ENCODE assay signal across 13 cellular contexts in the genomic region with DNA sequence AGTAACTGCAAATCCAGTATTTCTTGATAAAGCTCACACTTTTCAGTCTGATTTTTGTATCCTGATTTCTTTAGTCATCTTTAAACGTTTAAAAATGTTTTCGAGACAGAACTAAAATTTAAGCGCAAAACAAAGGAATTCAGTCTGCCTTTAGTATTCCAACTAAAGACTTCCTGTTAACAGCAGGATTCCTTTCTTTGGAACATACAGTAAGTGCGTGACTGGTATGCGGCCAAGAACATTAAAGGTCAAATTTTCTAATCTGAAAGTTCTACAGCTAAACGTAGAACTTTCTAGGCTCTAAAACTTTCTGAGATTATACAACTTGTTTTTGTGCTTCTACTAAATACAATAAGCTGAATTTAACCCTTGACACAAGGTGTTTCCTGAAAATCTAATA. TPM values are rescaled to one million over a fixed set of nuclear protein-coding genes. Genes with fewer than 3 reads are reported as not detected.
DNase-seq lines count a peak whose midpoint lies in the region; ATAC-seq and TF ChIP-seq lines count a peak whose summit lies in the region.
"Had no signal": no experiment of that assay in that cellular context is flagged by ENCODE, and none has a peak within 500 bp of the region (broad histone marks: within the 10 kb centered on the region; RNA-seq: fewer than 3 reads in every experiment).

No MANE protein-coding gene starts in this region.

- H3K4me1 Mint-ChIP-seq in neural progenitor cell (peaks cover 11% of the 10 kb centered on the region), T-cell (peaks cover 7 to 11% (median 9%) of the 10 kb centered on the region in 3 donors)

- TF ChIP-seq CTCF in AG09319 (IDR thresholded peaks at IDR 0.05; ENCODE audit: low read depth, low read length) (no peak), foreskin fibroblast (IDR thresholded peaks at IDR 0.05; ENCODE audit: low read depth, low read length) (no peak), neural progenitor cell (IDR thresholded peaks at IDR 0.05) (no peak), lower leg skin (IDR thresholded peaks at IDR 0.05) (no peak)

- H3K4me1 ChIP-seq in adipocyte (ENCODE audit: control insufficient read depth, insufficient read depth, low read length) (peaks cover 44% of the 10 kb centered on the region), neural progenitor cell (peaks cover 14% of the 10 kb centered on the region)
- H3K4me1 ChIP-seq: BLaER1 treated with 17β-estradiol and CSF1 and Interleukin-3, amounts not matched to agents 10 nM and 100 nM had no signal

- no peak overlapping the region for H2AFZ ChIP-seq in neural progenitor cell (replicated peaks)

- peaks cover 7% of the 10 kb centered on the region for H4K20me1 ChIP-seq in neural progenitor cell (ENCODE audit: low read depth)

- TF ChIP-seq POLR2A in lower leg skin (IDR thresholded peaks at IDR 0.05): no peak

- H3K36me3 ChIP-seq in adipocyte (ENCODE audit: control insufficient read depth, insufficient read depth, low read length, severe bottlenecking): peaks cover 15% of the 10 kb centered on the region
- H3K36me3 ChIP-seq in neural progenitor cell: no peaks in the 10 kb centered on the region

- intact Hi-C loops in lower leg skin (cut with DNase I; ENCODE audit: low total_unique reads): no loop called here

- POLR2A ChIA-PET in T-cell (lab: Charles Lee): interaction anchor here (0.6 to 0.8 kb wide), 2 partner anchors 10 to 339 kb away, joined by 3 read pairs; partner anchors contain the start of gene SAV1 (in 1 of the 2)

- no peak for ATAC-seq in T-cell (replicated peaks in 1 of 4)

- H3K27ac ChIP-seq in neural progenitor cell: no peak overlapping the region
- H3K27ac ChIP-seq: BLaER1 treated with 17β-estradiol and CSF1 and Interleukin-3, amounts not matched to agents 10 nM and 100 nM had no signal

- peaks cover 78% of the 10 kb centered on the region for H3K79me2 ChIP-seq in neural progenitor cell (ENCODE audit: low read depth)

- H3K9me3 Mint-ChIP-seq in neural progenitor cell (no peaks in the 10 kb centered on the region), T-cell (no peaks in the 10 kb centered on the region)

- H3K27me3 Mint-ChIP-seq in neural progenitor cell (ENCODE audit: insufficient read depth, low read depth) (no peaks in the 10 kb centered on the region), T-cell (no peaks in the 10 kb centered on the region)

- H3K36me3 Mint-ChIP-seq in neural progenitor cell (peaks cover 32% of the 10 kb centered on the region), T-cell (peaks cover 24% of the 10 kb centered on the region)

- 23 to 28% methylated on average over 6 of the region's 6 CpGs for WGBS in lower leg skin, 2 donors

- CTCF ChIA-PET in T-cell (lab: Charles Lee): interaction anchor here (0.5 to 0.7 kb wide), 2 partner anchors 15 to 1894 kb away, joined by 5 read pairs; partner anchors contain the start of gene TXNDC16 (in 1 of the 2)

- DNase-seq in AG09319 (ENCODE audit: extremely low read depth, low read depth) (peak; percentile 37), adipocyte (ENCODE audit: low read depth) (peak; percentile 67), foreskin fibroblast (peak; percentile 48 to 71), neural progenitor cell (ENCODE audit: low spot score) (peak; percentile 33), NCI-H526 (lab: John Stamatoyannopoulos, UW) (no peak), T-cell (no peak), lower leg skin (ENCODE audit: low spot score in 2 of 2) (no peak)
- no peak for DNase-seq in activated CD8-positive, alpha-beta memory T cell treated with anti-CD3 and anti-CD28 coated beads, Interleukin-2, amount 50 U/mL, for 48 hours
- DNase-seq: activated naive CD4-positive, alpha-beta T cell; NCI-H2107; T1000 had no signal

- H3K9ac ChIP-seq in adipocyte (ENCODE audit: low read length) (peak overlapping the region; percentile 73), neural progenitor cell (no peak overlapping the region)
- H3K9ac ChIP-seq: BLaER1 treated with 17β-estradiol and CSF1 and Interleukin-3, amounts not matched to agents 10 nM and 100 nM had no signal

- H3K9me3 ChIP-seq in adipocyte (ENCODE audit: control insufficient read depth, low read length) (no peaks in the 10 kb centered on the region), neural progenitor cell (ENCODE audit: low read depth) (no peaks in the 10 kb centered on the region)
- H3K9me3 ChIP-seq: HAP-1 had no signal

- H3K4me3 Mint-ChIP-seq in neural progenitor cell (no peak overlapping the region), T-cell (no peak overlapping the region)

- H3K4me2 ChIP-seq in neural progenitor cell: peak overlapping the region; percentile 16
- H3K4me2 ChIP-seq: BLaER1 treated with 17β-estradiol and CSF1 and Interleukin-3, amounts not matched to agents 10 nM and 100 nM had no signal

- H3K4me3 ChIP-seq in adipocyte (ENCODE audit: low read length): peak overlapping the region; percentile 74
- H3K4me3 ChIP-seq in foreskin fibroblast (ENCODE audit: low read depth in 1 of 2, low read length in 2 of 2): no peak overlapping the region
- no peak overlapping the region for H3K4me3 ChIP-seq in neural progenitor cell
- H3K4me3 ChIP-seq in lower leg skin (ENCODE audit: low read depth, poor library complexity, severe bottlenecking): no peak overlapping the region
- H3K4me3 ChIP-seq: BLaER1 treated with 17β-estradiol and CSF1 and Interleukin-3, amounts not matched to agents 10 nM and 100 nM; HAP-1 had no signal

- H3K27ac Mint-ChIP-seq in neural progenitor cell (peak overlapping the region; percentile 52), T-cell (no peak overlapping the region)

- H3K27me3 ChIP-seq in adipocyte (replicated peaks; ENCODE audit: control insufficient read depth, insufficient read depth, low read length) (no peaks in the 10 kb centered on the region), neural progenitor cell (no peaks in the 10 kb centered on the region)
- H3K27me3 ChIP-seq: BLaER1 treated with 17β-estradiol and CSF1 and Interleukin-3, amounts not matched to agents 10 nM and 100 nM had no signal

- no peaks in the 10 kb centered on the region for H3F3A ChIP-seq in neural progenitor cell (ENCODE audit: low read depth)

RNA-seq across cellular contexts. Expression of gene SAV1, which starts 9.9 kb away (rescaled TPM):
- total RNA-seq in neural progenitor cell (ENCODE audit: low replicate concordance): 26.8 and 34.5 TPM in 2 replicates
- total RNA-seq in T-cell: 10 to 100 TPM in 3 of 5 donors, 1 to 10 TPM in 2; 9.1 to 12.2 (median 11.1) TPM
- total RNA-seq in lower leg skin: 10 to 100 TPM; 22.8 to 30.0 (median 28.3) TPM

Comparison
In these comparisons a context has a peak if more than half of its experiments do, and no peak if none do; other contexts are left out.
1. DNase-seq: peak in AG09319 (single experiment), adipocyte (single experiment), foreskin fibroblast (2 of 2) and neural progenitor cell (single experiment); none in activated CD8-positive, alpha-beta memory T cell treated with anti-CD3 and anti-CD28 coated beads, Interleukin-2, amount 50 U/mL, for 48 hours (single experiment), NCI-H526 (0 of 2), T-cell (0 of 34) and lower leg skin (0 of 2).